ENCODE assay signal across 19 cellular contexts in genomic region chr12:94098466-94098865, GRCh38. TPM values are rescaled to one million over a fixed set of nuclear protein-coding genes. Genes with fewer than 3 reads are reported as not detected.
DNase-seq lines count a peak whose midpoint lies in the region; ATAC-seq and TF ChIP-seq lines count a peak whose summit lies in the region.
"Had no signal": no experiment of that assay in that cellular context is flagged by ENCODE, and none has a peak within 500 bp of the region (broad histone marks: within the 10 kb centered on the region; RNA-seq: fewer than 3 reads in every experiment).

No MANE protein-coding gene starts in this region.

- peaks cover 4 to 20% (median 11%) of the 10 kb centered on the region in 4 donors for H3K4me1 Mint-ChIP-seq in naive thymus-derived CD8-positive, alpha-beta T cell

- H3K4me1 ChIP-seq in right lobe of liver = peaks cover 0 to 10% (median 0%) of the 10 kb centered on the region in 4 donors
- H3K4me1 ChIP-seq: uterus had no signal

- no peak for TF ChIP-seq CTCF in right lobe of liver (IDR thresholded peaks at IDR 0.05)

- 48% methylated on average over 3 of the region's 3 CpGs for WGBS in right lobe of liver (ENCODE audit: insufficient coverage, low coverage, low lambda C conversion rate, missing lambda C conversion rate)

- intact Hi-C loops in right lobe of liver (cut with DNase I) = no loop called here

- no peak overlapping the region for H3K4me3 Mint-ChIP-seq in naive thymus-derived CD8-positive, alpha-beta T cell
- H3K4me3 Mint-ChIP-seq: activated B cell treated with CpG ODN at 0.5 μM for 24 hours had no signal

- POLR2A ChIA-PET in naive thymus-derived CD8-positive, alpha-beta T cell (lab: Charles Lee) = no interaction called here

- H3K27ac Mint-ChIP-seq in naive thymus-derived CD8-positive, alpha-beta T cell = no peak overlapping the region
- H3K27ac Mint-ChIP-seq: activated B cell treated with CpG ODN at 0.5 μM for 24 hours had no signal

- no peak overlapping the region for H3K4me3 ChIP-seq in right lobe of liver
- H3K4me3 ChIP-seq: uterus had no signal

- no peaks in the 10 kb centered on the region for H3K36me3 Mint-ChIP-seq in naive thymus-derived CD8-positive, alpha-beta T cell

- no peak overlapping the region for H3K27ac ChIP-seq in right lobe of liver
- H3K27ac ChIP-seq: C4-2B, uterus had no signal

- H3K9me3 ChIP-seq in right lobe of liver = no peaks in the 10 kb centered on the region
- H3K9me3 ChIP-seq: uterus had no signal

- DNase-seq in Daoy (ENCODE audit: low read depth) (peak; percentile 64), OCI-M1 (lab: John Stamatoyannopoulos, UW) (peak; percentile 65), dermis blood vessel endothelial cell (peak; percentile 30), kidney tubule cell (ENCODE audit: low spot score) (peak; percentile 26), right lobe of liver (no peak)
- DNase-seq in activated effector memory CD4-positive, alpha-beta T cell treated with anti-CD3 and anti-CD28 coated beads, Interleukin-2, amount 50 U/mL, for 16 hours = no peak
- DNase-seq in naive thymus-derived CD8-positive, alpha-beta T cell = no peak
- DNase-seq in activated effector memory CD4-positive, alpha-beta T cell treated with Interleukin-2 at 50 U/mL for 16 hours = no peak
- DNase-seq: activated B cell treated with CpG ODN at 0.5 μM for 24 hours; activated naive CD4-positive, alpha-beta T cell treated with anti-CD3 and anti-CD28 coated beads, Interleukin-2, amount 50 U/mL, for 16 hours; central memory CD4-positive, alpha-beta T cell; DMS79 treated with DMSO at 0.1 percent for 48 hours; KG1; NCI-H1694; NCI-H526; stimulated activated CD4-positive, alpha-beta T cell treated with anti-CD3 and anti-CD28 coated beads, Interleukin-12 subunit alpha, Interleukin-12 subunit beta, amount 100 ng/mL, for 4 hours; stimulated activated naive CD8-positive, alpha-beta T cell treated with anti-CD3 and anti-CD28 coated beads, Interleukin-15, Interleukin-2, amounts not matched to agents 100 U/mL and 50 U/mL, for 24 hours; uterus had no signal

- TF ChIP-seq POLR2A in right lobe of liver (IDR thresholded peaks at IDR 0.05) = no peak

- no peaks in the 10 kb centered on the region for H3K9me3 Mint-ChIP-seq in naive thymus-derived CD8-positive, alpha-beta T cell
- H3K9me3 Mint-ChIP-seq: activated B cell treated with CpG ODN at 0.5 μM for 24 hours had no signal

- H3K36me3 ChIP-seq in right lobe of liver = no peaks in the 10 kb centered on the region
- H3K36me3 ChIP-seq: uterus had no signal

- H3K27me3 Mint-ChIP-seq in naive thymus-derived CD8-positive, alpha-beta T cell = peaks cover 0 to 19% (median 1%) of the 10 kb centered on the region in 5 donors

- H3K27me3 ChIP-seq in right lobe of liver = no peaks in the 10 kb centered on the region
- H3K27me3 ChIP-seq: uterus had no signal

- ATAC-seq in naive thymus-derived CD8-positive, alpha-beta T cell = no peak
- ATAC-seq in right lobe of liver = no peak
- ATAC-seq: stimulated activated naive CD8-positive, alpha-beta T cell treated with anti-CD3 and anti-CD28 coated beads, Interleukin-15, Interleukin-2, amounts not matched to agents 100 U/mL and 50 U/mL, for 24 hours had no signal

RNA-seq across cellular contexts. Expression of gene PLXNC1, which starts 49.9 kb away (rescaled TPM):
- total RNA-seq in Daoy (2014; rRNA removed; shearing (Covaris generic)) = 2.1 and 4.0 TPM in 2 replicates
- 0.17 and 0.23 TPM in 2 replicates for total RNA-seq in dermis blood vessel endothelial cell
- total RNA-seq in naive thymus-derived CD8-positive, alpha-beta T cell = 1 to 10 TPM; 8.9 to 9.4 TPM
- 1 to 10 TPM; 2.9 to 4.1 (median 3.0) TPM for polyA plus RNA-seq in naive thymus-derived CD8-positive, alpha-beta T cell
- 1 to 10 TPM; 1.6 to 7.0 (median 3.5) TPM for total RNA-seq in right lobe of liver

Comparison
In these comparisons a context has a peak if more than half of its experiments do, and no peak if none do; other contexts are left out.
1. DNase-seq: peak in Daoy (single experiment), OCI-M1 (single experiment), dermis blood vessel endothelial cell (single experiment) and kidney tubule cell (single experiment); none in activated effector memory CD4-positive, alpha-beta T cell treated with anti-CD3 and anti-CD28 coated beads, Interleukin-2, amount 50 U/mL, for 16 hours (single experiment), naive thymus-derived CD8-positive, alpha-beta T cell (0 of 10), activated effector memory CD4-positive, alpha-beta T cell treated with Interleukin-2 at 50 U/mL for 16 hours (single experiment) and right lobe of liver (0 of 3).